ENCODE assay signal across 12 cellular contexts in genomic region chr5:169350016-169350415, GRCh38. TPM values are rescaled to one million over a fixed set of nuclear protein-coding genes. Genes with fewer than 3 reads are reported as not detected.
A peak's percentile ranks its signal among the peaks of the same experiment; 100 is the strongest.
DNase-seq lines count a peak whose midpoint lies in the region; ATAC-seq, FAIRE-seq and TF ChIP-seq lines count a peak whose summit lies in the region.
"Had no signal": no experiment of that assay in that cellular context is flagged by ENCODE, and none has a peak within 500 bp of the region (broad histone marks: within the 10 kb centered on the region; RNA-seq: fewer than 3 reads in every experiment).

No MANE protein-coding gene starts in this region.

- intact Hi-C loops in endothelial cell of umbilical vein (cut with micrococcal nuclease): loop anchor here (1.0 to 10.0 kb wide), 8 partner anchors 19 to 785 kb away; partner anchors contain the start of genes PANK3, SLIT3 and SPDL1

- peak overlapping the region; percentile 74 for H3K27ac ChIP-seq in endothelial cell of umbilical vein (ENCODE audit: insufficient read depth, low read depth, low read length)
- no peak overlapping the region for H3K27ac ChIP-seq in gastroesophageal sphincter
- H3K27ac ChIP-seq: colonic mucosa, Peyer's patch had no signal

- TF ChIP-seq EP300 in gastroesophageal sphincter (IDR thresholded peaks at IDR 0.05): no peak

- H3K9ac ChIP-seq in endothelial cell of umbilical vein (replicated peaks; ENCODE audit: extremely low read depth, insufficient read depth, low read length): no peak overlapping the region

- peak; percentile 79 for FAIRE-seq in HTR-8/SVneo (lab: Jason Lieb, UNC)
- FAIRE-seq in endothelial cell of umbilical vein (lab: Jason Lieb, UNC): peak; percentile 78

- H3K79me2 ChIP-seq in endothelial cell of umbilical vein (ENCODE audit: control insufficient read depth, insufficient read depth, low read length): no peaks in the 10 kb centered on the region

- ATAC-seq in GM18867 (IDR thresholded peaks at IDR 0.05; ENCODE audit: unreplicated experiment): peak; percentile 46
- ATAC-seq in gastroesophageal sphincter: no peak
- ATAC-seq: WTC11 had no signal

- POLR2A ChIA-PET in endothelial cell of umbilical vein (lab: Charles Lee): no interaction called here

- TF ChIP-seq POLR2A in endothelial cell of umbilical vein (IDR thresholded peaks at IDR 0.05; ENCODE audit: low read depth, low read length) (no peak), gastroesophageal sphincter (IDR thresholded peaks at IDR 0.05) (no peak)

- H3K4me3 ChIP-seq in endothelial cell of umbilical vein (replicated peaks in 1 of 3; ENCODE audit: insufficient read depth in 1 of 3, low read depth in 1 of 3, low read length in 3 of 3) (no peak overlapping the region), skeletal muscle cell (ENCODE audit: low read depth, low read length) (no peak overlapping the region), gastroesophageal sphincter (no peak overlapping the region)
- H3K4me3 ChIP-seq: colonic mucosa, Peyer's patch had no signal

- 64 to 71% methylated on average over 1 of the region's 1 CpG for WGBS in gastroesophageal sphincter (ENCODE audit: low coverage in 1 of 2), 2 donors

- H3K4me1 ChIP-seq in endothelial cell of umbilical vein (ENCODE audit: control insufficient read depth, extremely low read depth, insufficient read depth, low read length) (peaks cover 57% of the 10 kb centered on the region), gastroesophageal sphincter (peaks cover 0 to 1% (median 0%) of the 10 kb centered on the region in 3 donors)
- H3K4me1 ChIP-seq: colonic mucosa, Peyer's patch had no signal

- BruUV-seq in endothelial cell of umbilical vein (replicated peaks; lab: Mats Ljungman, UMichigan): no TSS peak

- CTCF ChIA-PET in endothelial cell of umbilical vein (lab: Charles Lee): interaction anchor here (1.4 to 1.6 kb wide), 2 partner anchors 12 to 47 kb away, joined by 3 to 4 read pairs; no protein-coding TSS in a partner anchor

- H3K36me3 ChIP-seq in endothelial cell of umbilical vein (ENCODE audit: control insufficient read depth in 2 of 2, extremely low read depth in 1 of 2, insufficient read depth in 2 of 2, low read length in 2 of 2): no peaks in the 10 kb centered on the region
- H3K36me3 ChIP-seq in gastroesophageal sphincter: no peaks in the 10 kb centered on the region
- H3K36me3 ChIP-seq: colonic mucosa, Peyer's patch had no signal

- H3K27me3 ChIP-seq in endothelial cell of umbilical vein (ENCODE audit: control insufficient read depth in 2 of 2, insufficient read depth in 2 of 2, low read length in 2 of 2) (no peaks in the 10 kb centered on the region), gastroesophageal sphincter (no peaks in the 10 kb centered on the region)
- H3K27me3 ChIP-seq: colonic mucosa, Peyer's patch had no signal

- TF ChIP-seq CTCF in endothelial cell of umbilical vein (IDR thresholded peaks at IDR 0.05; ENCODE audit: extremely low read depth in 1 of 2, insufficient read depth in 1 of 2, low read depth in 1 of 2, low read length in 2 of 2): no peak
- no peak for TF ChIP-seq CTCF in gastroesophageal sphincter (IDR thresholded peaks at IDR 0.05)

- no peaks in the 10 kb centered on the region for H3K9me1 ChIP-seq in endothelial cell of umbilical vein (replicated peaks; ENCODE audit: control insufficient read depth, extremely low read depth, insufficient read depth, low read length)

- no peaks in the 10 kb centered on the region for H4K20me1 ChIP-seq in endothelial cell of umbilical vein (replicated peaks; ENCODE audit: control insufficient read depth, extremely low read depth, insufficient read depth, low read length)

- H3K9me3 ChIP-seq in endothelial cell of umbilical vein (replicated peaks; ENCODE audit: control insufficient read depth, insufficient read depth, low read length) (no peaks in the 10 kb centered on the region), gastroesophageal sphincter (no peaks in the 10 kb centered on the region)
- H3K9me3 ChIP-seq: colonic mucosa, Peyer's patch had no signal

- no peak overlapping the region for H2AFZ ChIP-seq in endothelial cell of umbilical vein (ENCODE audit: low read depth, low read length)

- DNase-seq in HTR-8/SVneo (ENCODE audit: insufficient read length, low spot score) (peak; percentile 40), endothelial cell of umbilical vein (ENCODE audit: low read depth, low spot score) (peak; percentile 67), skeletal muscle cell (ENCODE audit: low read depth) (peak; percentile 36), activated gamma-delta T cell (lab: John Stamatoyannopoulos, UW) (no peak), NCI-H1105 treated with DMSO at 0.1 percent for 48 hours (lab: John Stamatoyannopoulos, UW) (no peak)
- no peak for DNase-seq in effector CD4-positive, alpha-beta T cell
- DNase-seq: colonic mucosa, Peyer's patch had no signal

- dilution Hi-C loops in endothelial cell of umbilical vein (cut with MboI; ENCODE audit: extremely low pct_ligation_motif_present, low sequenced_read_pairs): no loop called here

- H3K4me2 ChIP-seq in endothelial cell of umbilical vein (ENCODE audit: insufficient read depth, low read length): peak overlapping the region; percentile 45

TF ChIP-seq in endothelial cell of umbilical vein, 7 proteins besides CTCF, POLR2A, EP300 and RAD21:
- TF ChIP-seq FOS (IDR thresholded peaks at IDR 0.05; ENCODE audit: borderline replicate concordance, insufficient read depth, low read length) (peak; percentile 60), JUN (IDR thresholded peaks at IDR 0.05; ENCODE audit: borderline replicate concordance, insufficient read depth, insufficient read length, low read depth) (peak; percentile 11), MAX (IDR thresholded peaks at IDR 0.05; ENCODE audit: insufficient read depth, insufficient read length) (no peak), GATA2 (IDR thresholded peaks at IDR 0.05; ENCODE audit: insufficient read depth, insufficient read length, low read depth, low read length) (peak; percentile 81), EZH2 (IDR thresholded peaks at IDR 0.05; ENCODE audit: borderline replicate concordance, low read depth, low read length, severe bottlenecking) (no peak), POLR2AphosphoS5 (IDR thresholded peaks at IDR 0.05; ENCODE audit: insufficient read depth, low read depth, low read length) (peak; percentile 39), MYC (IDR thresholded peaks at IDR 0.05; ENCODE audit: low read depth, low read length) (no peak)

RNA-seq across cellular contexts. Expression of gene SLIT3, which starts 49.1 kb away (rescaled TPM):
- total RNA-seq in endothelial cell of umbilical vein (0.02 and 1.0 TPM in 2 replicates), gastroesophageal sphincter (10 to 100 TPM; 29.6 to 76.3 (median 31.1) TPM)
- 0.90 and 1.5 TPM in 2 replicates for polyA plus RNA-seq in endothelial cell of umbilical vein
- 0.66 and 0.80 TPM in 2 replicates for polyA plus RNA-seq in endothelial cell of umbilical vein (2011; cell fraction: cytosol; rRNA removed)
- 0.62 and 0.67 TPM in 2 replicates for polyA plus RNA-seq in endothelial cell of umbilical vein (2011; cell fraction: nucleus; rRNA removed)
- polyA plus RNA-seq in endothelial cell of umbilical vein (2012): 0.16 and 1.1 TPM in 2 replicates
- polyA minus RNA-seq in endothelial cell of umbilical vein: 2.3 TPM in 2 replicates
- polyA minus RNA-seq in endothelial cell of umbilical vein (2011; cell fraction: cytosol; rRNA and poly(A)+ RNA removed): not detected
- 0.91 and 0.96 TPM in 2 replicates for polyA minus RNA-seq in endothelial cell of umbilical vein (2011; cell fraction: nucleus; rRNA and poly(A)+ RNA removed)
- total RNA-seq: myocyte had no signal

Comparison
In these comparisons a context has a peak if more than half of its experiments do, and no peak if none do; other contexts are left out.
1. DNase-seq: peak in HTR-8/SVneo (single experiment), endothelial cell of umbilical vein (single experiment) and skeletal muscle cell (single experiment); none in effector CD4-positive, alpha-beta T cell (single experiment), activated gamma-delta T cell (single experiment) and NCI-H1105 treated with DMSO at 0.1 percent for 48 hours (single experiment).
2. RNA of gene SLIT3, which starts 49.1 kb away (total RNA-seq): 29.6 to 76.3 TPM in gastroesophageal sphincter; 0.02 to 1.0 TPM in endothelial cell of umbilical vein; every median in the first group is over 10 times any median in the second.